In genomic region chr12:120230326-120230973, GRCh38 we compare ENCODE assay signal across 8 cellular contexts. TPM values are rescaled to one million over a fixed set of nuclear protein-coding genes. Genes with fewer than 3 reads are reported as not detected.
DNase-seq lines count a peak whose midpoint lies in the region; ATAC-seq and TF ChIP-seq lines count a peak whose summit lies in the region.

No MANE protein-coding gene starts in this region.

- WGBS in body of pancreas, 2 donors, result 26 to 58% methylated on average over 3 to 9 of the region's 9 CpGs
- 22 to 34% (median 30%) methylated on average over 7 to 9 of the region's 9 CpGs for WGBS in stomach, 5 donors

- no peak overlapping the region for H3K4me3 ChIP-seq in body of pancreas
- peak overlapping the region in 1 of 4 donors; percentile 28 for H3K4me3 ChIP-seq in stomach

- peak overlapping the region; percentile 83 for H3K27ac Mint-ChIP-seq in Calu3 (ENCODE audit: unreplicated experiment)

- peak; percentile 82 for DNase-seq in Calu3
- peak; percentile 67 for DNase-seq in NCI-H2171 (lab: John Stamatoyannopoulos, UW)
- DNase-seq in body of pancreas, result peak; percentile 47 to 70 (median 63)
- peak; percentile 73 for DNase-seq in iPS-NIHi11 (ENCODE audit: low spot score)
- DNase-seq in stomach, result peak; percentile 51

- H3K27ac ChIP-seq in body of pancreas (peak overlapping the region; percentile 80 to 88 (median 81)), stomach (peak overlapping the region; percentile 49 to 92 (median 88))

- BruUV-seq in Calu3 (replicated peaks; lab: Mats Ljungman, UMichigan), result no TSS peak

- TF ChIP-seq POLR2A in body of pancreas (IDR thresholded peaks at IDR 0.05) (no peak), stomach (IDR thresholded peaks at IDR 0.05) (no peak)

- H3K27me3 ChIP-seq in body of pancreas (no peaks in the 10 kb centered on the region), stomach (no peaks in the 10 kb centered on the region)

- no peak for TF ChIP-seq CTCF in Calu3 (IDR thresholded peaks at IDR 0.05; ENCODE audit: unreplicated experiment)
- no peak for TF ChIP-seq CTCF in body of pancreas (IDR thresholded peaks at IDR 0.05)
- TF ChIP-seq CTCF in stomach (IDR thresholded peaks at IDR 0.05), result no peak

- no peaks in the 10 kb centered on the region for H3K27me3 Mint-ChIP-seq in Calu3 (ENCODE audit: unreplicated experiment)

- peak overlapping the region; percentile 31 for H3K4me3 Mint-ChIP-seq in Calu3 (ENCODE audit: low read depth, unreplicated experiment)

- H3K9me3 ChIP-seq in body of pancreas (no peaks in the 10 kb centered on the region), stomach (no peaks in the 10 kb centered on the region)

- peaks cover 98% of the 10 kb centered on the region for H3K4me1 Mint-ChIP-seq in Calu3 (ENCODE audit: low read depth, unreplicated experiment)

- H3K36me3 ChIP-seq in body of pancreas (replicated peaks in 1 of 2; ENCODE audit: insufficient read depth in 1 of 2, low read depth in 2 of 2) (no peaks in the 10 kb centered on the region), stomach (peaks cover 0 to 8% (median 3%) of the 10 kb centered on the region in 4 donors)

- intact Hi-C loops in Calu3 (cut with micrococcal nuclease; ENCODE audit: unreplicated experiment) (loop anchor here (10.0 kb wide), 1 partner anchor 204 kb away; the partner anchor contains the start of gene COX6A1), body of pancreas (cut with DNase I) (no loop called here), stomach (cut with DNase I; ENCODE audit: low total_unique reads) (no loop called here)

- H3K9me3 Mint-ChIP-seq in Calu3 (ENCODE audit: low read depth, unreplicated experiment), result no peaks in the 10 kb centered on the region

- H3K36me3 Mint-ChIP-seq in Calu3 (ENCODE audit: insufficient read depth, unreplicated experiment), result peaks cover 72% of the 10 kb centered on the region

- H3K4me1 ChIP-seq in body of pancreas, result peaks cover 83% of the 10 kb centered on the region
- H3K4me1 ChIP-seq in stomach, result peaks cover 93 to 100% (median 98%) of the 10 kb centered on the region in 4 donors

- no peak for TF ChIP-seq EP300 in stomach (IDR thresholded peaks at IDR 0.05)

- ATAC-seq in body of pancreas (peak; percentile 15), HG02623 (IDR thresholded peaks at IDR 0.05; ENCODE audit: unreplicated experiment) (no peak), HG03460 (IDR thresholded peaks at IDR 0.05; ENCODE audit: unreplicated experiment) (no peak)
- no peak for ATAC-seq in activated CD4-positive, CD25-positive, alpha-beta regulatory T cell treated with anti-CD3 and anti-CD28 coated beads, Interleukin-2, amount 50 U/mL, for 24 hours

- CTCF ChIA-PET in Calu3 (lab: Charles Lee), result interaction anchor here (0.6 to 9.8 kb wide), 14 partner anchors 9 to 1469 kb away, joined by 3 to 338 read pairs (median 4); partner anchors contain the start of genes PXN, RNU4-2, RPLP0 and SIRT4

RNA-seq across cellular contexts. Expression of gene RPLP0, which starts 29.5 kb away (rescaled TPM):
- total RNA-seq in Calu3 (2022), result 1,595 and 1,852 TPM in 2 replicates
- total RNA-seq in body of pancreas, result 1,000 to 10,000 TPM; 1,243 to 1,902 TPM
- 1,000 to 10,000 TPM; 1,405 to 2,743 (median 1,647) TPM for total RNA-seq in stomach
- 1,000 to 10,000 TPM; 3,548 to 5,463 (median 4,617) TPM for polyA plus RNA-seq in stomach

RNA-seq across cellular contexts. Expression of gene PXN, which starts 35.1 kb away (rescaled TPM):
- total RNA-seq in Calu3 (2022) (156 and 172 TPM in 2 replicates), body of pancreas (10 to 100 TPM; 29.3 to 35.9 TPM), stomach (100 to 1,000 TPM in 1 of 5 donors, 10 to 100 TPM in 4; 39.7 to 129 (median 58.9) TPM)
- 10 to 100 TPM; 27.2 to 46.7 (median 33.6) TPM for polyA plus RNA-seq in stomach

RNA-seq across cellular contexts. Expression of gene GCN1, which starts 35.9 kb away (rescaled TPM):
- total RNA-seq in Calu3 (2022) (168 and 188 TPM in 2 replicates), body of pancreas (10 to 100 TPM; 39.7 to 83.1 TPM), stomach (100 to 1,000 TPM in 4 of 5 donors, 10 to 100 TPM in 1; 84.0 to 226 (median 130) TPM)
- polyA plus RNA-seq in stomach, result 10 to 100 TPM in 2 of 3 donors, 1 to 10 TPM in 1; 8.7 to 14.5 (median 14.1) TPM
